In genomic region chr16:278863-279366, GRCh38 we compare ENCODE assay signal across 8 cellular contexts. TPM values are rescaled to one million over a fixed set of nuclear protein-coding genes. Genes with fewer than 3 reads are reported as not detected.
DNase-seq lines count a peak whose midpoint lies in the region; ATAC-seq and TF ChIP-seq lines count a peak whose summit lies in the region.

No MANE protein-coding gene starts in this region.

- POLR2A ChIA-PET in HEK293 (lab: Yijun Ruan, JAX) = interaction anchor here (0.6 to 1.8 kb wide), 3 partner anchors 74 to 86 kb away, joined by 3 to 4 read pairs (median 4); partner anchors contain the start of gene AXIN1

- no peaks in the 10 kb centered on the region for H3K36me3 ChIP-seq in HEK293 (ENCODE audit: control insufficient read depth in 2 of 2, insufficient read depth in 1 of 2, low read length in 2 of 2)
- no peaks in the 10 kb centered on the region for H3K36me3 ChIP-seq in SJCRH30
- H3K36me3 ChIP-seq in thyroid gland = no peaks in the 10 kb centered on the region

- WGBS in thyroid gland, 2 donors = 46 to 52% methylated on average over 6 of the region's 6 CpGs

- TF ChIP-seq POLR2A in thyroid gland (IDR thresholded peaks at IDR 0.05) = no peak

- H3K9me3 ChIP-seq in HEK293 (ENCODE audit: control insufficient read depth, insufficient read depth, low read depth, low read length) (no peaks in the 10 kb centered on the region), SJCRH30 (replicated peaks) (no peaks in the 10 kb centered on the region), thyroid gland (no peaks in the 10 kb centered on the region)

- CTCF ChIA-PET in HEK293 (lab: Yijun Ruan, JAX) = interaction anchor here (0.7 to 1.0 kb wide), 2 partner anchors 50 to 167 kb away, joined by 3 read pairs; no protein-coding TSS in a partner anchor

- TF ChIP-seq CTCF in HEK293 (tag by site-specific recombination; IDR thresholded peaks at IDR 0.05) = no peak
- TF ChIP-seq CTCF in epithelial cell of esophagus (IDR thresholded peaks at IDR 0.05; ENCODE audit: insufficient read depth, low read depth, low read length, missing control alignments) = no peak
- no peak for TF ChIP-seq CTCF in thyroid gland (IDR thresholded peaks at IDR 0.05)

- no peak for ATAC-seq in HG02623 (IDR thresholded peaks at IDR 0.05; ENCODE audit: unreplicated experiment)
- no peak for ATAC-seq in GM18520 (IDR thresholded peaks at IDR 0.05; ENCODE audit: unreplicated experiment)

- DNase-seq in CMK (ENCODE audit: low read depth) (peak; percentile 14), SJCRH30 (peak; percentile 38 to 62), epithelial cell of esophagus (ENCODE audit: low read depth) (peak; percentile 82), thyroid gland (peak; percentile 69 to 75), midbrain (lab: John Stamatoyannopoulos, UW) (no peak)

- H3K4me3 ChIP-seq in HEK293 (ENCODE audit: low read depth, low read length) (no peak overlapping the region), SJCRH30 (no peak overlapping the region), epithelial cell of esophagus (ENCODE audit: low read length) (no peak overlapping the region), thyroid gland (replicated peaks in 1 of 3) (no peak overlapping the region)

- H3K4me1 ChIP-seq in HEK293 (ENCODE audit: control insufficient read depth, insufficient read depth, low read length) (no peaks in the 10 kb centered on the region), SJCRH30 (0 out of 2 replicates have a peak, but pooled peaks cover 2% of the 10 kb centered on the region), thyroid gland (peaks cover 12 to 13% of the 10 kb centered on the region in 2 donors)

- H3K27me3 ChIP-seq in SJCRH30 (no peaks in the 10 kb centered on the region), thyroid gland (peaks cover 7% of the 10 kb centered on the region)

- H3K27ac ChIP-seq in HEK293 (ENCODE audit: extremely low read depth, low read depth, low read length) (no peak overlapping the region), SJCRH30 (no peak overlapping the region), thyroid gland (no peak overlapping the region)

- intact Hi-C loops in thyroid gland (cut with DNase I) = no loop called here

TF ChIP-seq in HEK293, 187 proteins besides CTCF, POLR2A, EP300 and RAD21 (continues in another document):
- TF ChIP-seq PRDM4 (tag by site-specific recombination; IDR thresholded peaks at IDR 0.05) (no peak), ZNF670 (tag by site-specific recombination; IDR thresholded peaks at IDR 0.05; ENCODE audit: low read depth) (no peak), ZXDB (tag by site-specific recombination; IDR thresholded peaks at IDR 0.05) (peak; percentile 35), ZNF416 (tag by site-specific recombination; IDR thresholded peaks at IDR 0.05) (no peak), PRDM10 (tag by site-specific recombination; IDR thresholded peaks at IDR 0.05) (0 out of 2 replicates have a peak, but pooled peaks have one; percentile 11), OSR2 (tag by site-specific recombination; IDR thresholded peaks at IDR 0.05) (peak; percentile 63), HIC1 (tag by site-specific recombination; IDR thresholded peaks at IDR 0.05) (0 out of 2 replicates have a peak, but pooled peaks have one; percentile 26), SP2 (tag by site-specific recombination; IDR thresholded peaks at IDR 0.05) (peak; percentile 71), ZNF843 (tag by site-specific recombination; IDR thresholded peaks at IDR 0.05) (no peak), ZNF776 (tag by site-specific recombination; IDR thresholded peaks at IDR 0.05; ENCODE audit: borderline replicate concordance) (no peak), ZBTB20 (tag by site-specific recombination; IDR thresholded peaks at IDR 0.05) (0 out of 2 replicates have a peak, but pooled peaks have one; percentile 28)
- TF ChIP-seq, protein P1, sequence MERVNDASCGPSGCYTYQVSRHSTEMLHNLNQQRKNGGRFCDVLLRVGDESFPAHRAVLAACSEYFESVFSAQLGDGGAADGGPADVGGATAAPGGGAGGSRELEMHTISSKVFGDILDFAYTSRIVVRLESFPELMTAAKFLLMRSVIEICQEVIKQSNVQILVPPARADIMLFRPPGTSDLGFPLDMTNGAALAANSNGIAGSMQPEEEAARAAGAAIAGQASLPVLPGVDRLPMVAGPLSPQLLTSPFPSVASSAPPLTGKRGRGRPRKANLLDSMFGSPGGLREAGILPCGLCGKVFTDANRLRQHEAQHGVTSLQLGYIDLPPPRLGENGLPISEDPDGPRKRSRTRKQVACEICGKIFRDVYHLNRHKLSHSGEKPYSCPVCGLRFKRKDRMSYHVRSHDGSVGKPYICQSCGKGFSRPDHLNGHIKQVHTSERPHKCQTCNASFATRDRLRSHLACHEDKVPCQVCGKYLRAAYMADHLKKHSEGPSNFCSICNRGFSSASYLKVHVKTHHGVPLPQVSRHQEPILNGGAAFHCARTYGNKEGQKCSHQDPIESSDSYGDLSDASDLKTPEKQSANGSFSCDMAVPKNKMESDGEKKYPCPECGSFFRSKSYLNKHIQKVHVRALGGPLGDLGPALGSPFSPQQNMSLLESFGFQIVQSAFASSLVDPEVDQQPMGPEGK (tag by site-specific recombination; IDR thresholded peaks at IDR 0.05) = peak; percentile 19; the same call in 1 of the 2 replicates

RNA-seq across cellular contexts. Expression of gene ARHGDIG, which starts 1.5 kb away (rescaled TPM):
- total RNA-seq in SJCRH30 (2014; rRNA removed; shearing (Covaris generic)) = not detected in 2 replicates
- not detected for total RNA-seq in thyroid gland

RNA-seq across cellular contexts. Expression of gene RGS11, which starts 3.2 kb away (rescaled TPM):
- total RNA-seq in SJCRH30 (2014; rRNA removed; shearing (Covaris generic)) = not detected in 2 replicates
- total RNA-seq in thyroid gland = 1 to 10 TPM in 3 of 4 donors, under 1 TPM in 1; 0.73 to 5.9 (median 3.0) TPM

RNA-seq across cellular contexts. Expression of gene PDIA2, which starts 4.0 kb away (rescaled TPM):
- total RNA-seq in SJCRH30 (2014; rRNA removed; shearing (Covaris generic)) = 0.18 and 0.38 TPM in 2 replicates
- total RNA-seq in thyroid gland = under 1 TPM in 1 of 4 donors, not detected in 3; 0.81 TPM

RNA-seq across cellular contexts. Expression of gene FAM234A, which starts 44.3 kb away (rescaled TPM):
- 28.3 and 28.9 TPM in 2 replicates for total RNA-seq in SJCRH30 (2014; rRNA removed; shearing (Covaris generic))
- 100 to 1,000 TPM in 2 of 4 donors, 10 to 100 TPM in 2; 35.3 to 140 (median 107) TPM for total RNA-seq in thyroid gland

RNA-seq across cellular contexts. Expression of gene LUC7L, which starts 49.7 kb away (rescaled TPM):
- total RNA-seq in SJCRH30 (2014; rRNA removed; shearing (Covaris generic)) = 38.0 and 47.4 TPM in 2 replicates
- total RNA-seq in thyroid gland = 100 to 1,000 TPM in 3 of 4 donors, 10 to 100 TPM in 1; 96.6 to 218 (median 149) TPM
